In genomic region chr10:7121154-7121797, GRCh38 we compare ENCODE assay signal across 8 cellular contexts.
DNase-seq lines count a peak whose midpoint lies in the region; ATAC-seq and TF ChIP-seq lines count a peak whose summit lies in the region.

No MANE protein-coding gene starts in this region.

- DNase-seq in DMS 273 (lab: John Stamatoyannopoulos, UW; ENCODE audit: unreplicated experiment), result peak; percentile 57
- DNase-seq in DMS 273 treated with DMSO at 0.1 percent for 48 hours (lab: John Stamatoyannopoulos, UW), result no peak
- peak; percentile 57 to 77 for DNase-seq in SJCRH30
- DNase-seq in activated naive CD4-positive, alpha-beta T cell treated with Interleukin-2 at 50 U/mL for 16 hours, result peak; percentile 62
- no peak for DNase-seq in right atrium auricular region (ENCODE audit: low spot score)
- DNase-seq in stimulated activated CD4-positive, alpha-beta T cell treated with anti-CD3 and anti-CD28 coated beads, Interleukin-15, amount 100 ng/mL, for 48 hours (ENCODE audit: low read depth in 2 of 2), result peak; percentile 22 to 64

- H3K36me3 ChIP-seq in SJCRH30 (no peaks in the 10 kb centered on the region), right atrium auricular region (no peaks in the 10 kb centered on the region)

- no peaks in the 10 kb centered on the region for H3K9me3 ChIP-seq in SJCRH30 (replicated peaks)
- no peaks in the 10 kb centered on the region for H3K9me3 ChIP-seq in right atrium auricular region

- ATAC-seq in HG02885 (IDR thresholded peaks at IDR 0.05; ENCODE audit: poor library complexity, unreplicated experiment) (peak; percentile 73), GM21528 (IDR thresholded peaks at IDR 0.05; ENCODE audit: low FRiP score, unreplicated experiment) (no peak)

- H3K27ac ChIP-seq in SJCRH30, result no peak overlapping the region
- H3K27ac ChIP-seq in right atrium auricular region, result no peak overlapping the region

- peak; percentile 58 to 78 for TF ChIP-seq CTCF in right atrium auricular region (IDR thresholded peaks at IDR 0.05)

- H3K27me3 ChIP-seq in SJCRH30, result no peaks in the 10 kb centered on the region
- H3K27me3 ChIP-seq in right atrium auricular region, result no peaks in the 10 kb centered on the region

- no peaks in the 10 kb centered on the region for H3K4me1 ChIP-seq in SJCRH30
- no peaks in the 10 kb centered on the region for H3K4me1 ChIP-seq in right atrium auricular region

- no peak overlapping the region for H3K4me3 ChIP-seq in SJCRH30
- H3K4me3 ChIP-seq in right atrium auricular region, result no peak overlapping the region

Comparison
In these comparisons a context has a peak if more than half of its experiments do, and no peak if none do; other contexts are left out.
1. DNase-seq: peak in DMS 273 (single experiment), SJCRH30 (2 of 2), activated naive CD4-positive, alpha-beta T cell treated with Interleukin-2 at 50 U/mL for 16 hours (single experiment) and stimulated activated CD4-positive, alpha-beta T cell treated with anti-CD3 and anti-CD28 coated beads, Interleukin-15, amount 100 ng/mL, for 48 hours (2 of 2); none in DMS 273 treated with DMSO at 0.1 percent for 48 hours (single experiment) and right atrium auricular region (single experiment).